In the genomic region with DNA sequence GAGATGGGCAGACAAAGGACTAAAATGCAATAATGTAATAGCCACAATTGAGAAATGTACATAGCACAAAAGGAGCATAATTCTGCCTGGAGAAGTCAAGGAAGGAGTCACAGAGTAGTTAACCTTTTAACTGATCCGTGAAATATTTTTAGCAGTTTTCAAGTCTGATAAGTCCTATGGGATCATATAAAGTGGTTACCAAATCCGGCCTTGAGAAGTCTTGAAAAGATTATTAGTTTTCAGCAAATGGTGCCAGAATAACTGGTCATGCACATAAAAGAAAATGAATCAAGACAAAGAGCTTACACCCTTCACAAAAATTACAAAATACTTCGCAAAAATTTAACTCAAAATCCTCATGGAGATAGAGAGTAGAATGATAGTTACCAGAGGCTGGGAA, we compare ENCODE assay signal across 31 cellular contexts.
"Had no signal": no experiment of that assay in that cellular context is flagged by ENCODE, and none has a peak within 500 bp of the region (broad histone marks: within the 10 kb centered on the region; RNA-seq: fewer than 3 reads in every experiment).

No MANE protein-coding gene starts in this region.

- H3K36me3 ChIP-seq: adrenal gland, ascending aorta, brain microvascular endothelial cell, breast epithelium, cardiac muscle cell had no signal

- H3K9me3 ChIP-seq: adrenal gland, ascending aorta, body of pancreas, breast epithelium had no signal

- H3K27me3 ChIP-seq: ascending aorta, body of pancreas, brain microvascular endothelial cell, cardiac muscle cell had no signal

- H3K27ac ChIP-seq: adrenal gland, ascending aorta, body of pancreas, brain microvascular endothelial cell, breast epithelium, cardiac muscle cell had no signal

- H3K4me1 ChIP-seq: adrenal gland, ascending aorta, body of pancreas, breast epithelium had no signal

- DNase-seq: activated effector memory CD4-positive, alpha-beta T cell treated with anti-CD3 and anti-CD28 coated beads, Interleukin-2, amount 50 U/mL, for 16 hours; activated effector memory CD4-positive, alpha-beta T cell treated with Interleukin-2 at 50 U/mL for 16 hours; activated gamma-delta T cell; activated gamma-delta T cell treated with Interleukin-2 at 50 U/mL for 16 hours; activated naive CD4-positive, alpha-beta T cell; activated naive CD4-positive, alpha-beta T cell treated with anti-CD3 and anti-CD28 coated beads for 36 hours; activated naive CD4-positive, alpha-beta T cell treated with anti-CD3 and anti-CD28 coated beads, Interleukin-2, amount 10 ng/mL, durations not matched to agents 7 days and 5 days; activated naive CD4-positive, alpha-beta T cell treated with anti-CD3 and anti-CD28 coated beads, Interleukin-2, amount 50 U/mL, for 16 hours; activated naive CD4-positive, alpha-beta T cell treated with Interleukin-2 at 50 U/mL for 16 hours; activated naive CD8-positive, alpha-beta T cell treated with anti-CD3 and anti-CD28 coated beads for 36 hours; activated naive CD8-positive, alpha-beta T cell treated with anti-CD3 and anti-CD28 coated beads, Interleukin-2, amount 10 ng/mL, durations not matched to agents 7 days and 5 days; activated naive CD8-positive, alpha-beta T cell treated with anti-CD3 and anti-CD28 coated beads, Interleukin-2, amount 50 U/mL, for 24 hours; activated T-cell treated with anti-CD3 and anti-CD28 coated beads for 4 hours; activated T-cell treated with anti-CD3 and anti-CD28 coated beads, Interleukin-2, amount 50 U/mL, for 1 hour; activated T-cell treated with anti-CD3 and anti-CD28 coated beads, Interleukin-2, amount 50 U/mL, for 24 hours; activated T-cell treated with anti-CD3 and anti-CD28 coated beads, Interleukin-2, amount 50 U/mL, for 4 hours; activated T-cell treated with anti-CD3 and anti-CD28 coated beads, Interleukin-2, amount 50 U/mL, for 48 hours; activated T-cell treated with anti-CD3 and anti-CD28 coated beads, Interleukin-2, amount 50 U/mL, for 72 hours; adrenal gland; amniotic stem cell; amygdala; anterior cingulate cortex; aorta; body of pancreas; brain microvascular endothelial cell; caudate nucleus; central memory CD4-positive, alpha-beta T cell; cerebellar nuclear complex had no signal

- H3K4me3 ChIP-seq: adrenal gland, ascending aorta, body of pancreas, breast epithelium, cardiac muscle cell had no signal
